In the genomic region with DNA sequence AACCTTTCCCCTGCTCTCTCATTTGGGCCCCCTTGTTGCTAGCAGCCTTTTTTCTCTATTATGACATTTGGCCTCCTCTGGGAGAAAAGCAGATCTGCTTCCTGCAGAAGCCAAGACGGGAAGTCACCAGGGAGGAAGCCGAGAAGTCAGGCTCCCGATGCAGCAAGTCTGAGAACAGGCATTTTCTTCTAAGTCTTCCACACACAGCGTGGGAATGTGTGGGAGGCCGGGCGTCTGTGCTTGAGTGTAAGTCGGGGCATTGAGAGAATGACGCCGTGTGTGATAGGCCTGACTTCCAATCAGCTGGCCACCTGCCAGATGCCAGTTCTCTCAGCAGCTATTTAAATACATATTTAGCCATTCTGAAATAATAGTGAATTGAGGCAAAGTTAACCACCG, we compare ENCODE assay signal across 10 cellular contexts.
A peak's percentile ranks its signal among the peaks of the same experiment; 100 is the strongest.
DNase-seq lines count a peak whose midpoint lies in the region; ATAC-seq and TF ChIP-seq lines count a peak whose summit lies in the region.
"Had no signal": no experiment of that assay in that cellular context is flagged by ENCODE, and none has a peak within 500 bp of the region (broad histone marks: within the 10 kb centered on the region; RNA-seq: fewer than 3 reads in every experiment).

No MANE protein-coding gene starts in this region.

- H3K27ac ChIP-seq in brain microvascular endothelial cell (peak overlapping the region; percentile 2), uterus (no peak overlapping the region)

- no peaks in the 10 kb centered on the region for H3K27me3 ChIP-seq in brain microvascular endothelial cell (replicated peaks)
- no peaks in the 10 kb centered on the region for H3K27me3 ChIP-seq in uterus

- no peaks in the 10 kb centered on the region for H3K9me3 ChIP-seq in uterus

- TF ChIP-seq CTCF in brain microvascular endothelial cell (IDR thresholded peaks at IDR 0.05; ENCODE audit: low read depth, low read length, missing control alignments) (no peak), omental fat pad (IDR thresholded peaks at IDR 0.05) (no peak), uterus (IDR thresholded peaks at IDR 0.05) (no peak)

- no peak overlapping the region for H3K4me3 ChIP-seq in brain microvascular endothelial cell (ENCODE audit: low read depth, low read length)
- no peak overlapping the region for H3K4me3 ChIP-seq in uterus

- intact Hi-C loops in cardiac septum (cut with DNase I) = loop anchor here (10.0 kb wide), 1 partner anchor 243 kb away; no protein-coding TSS in a partner anchor
- intact Hi-C loops in uterus (cut with DNase I; ENCODE audit: low total_unique reads) = no loop called here

- DNase-seq in brain microvascular endothelial cell (peak; percentile 50), cardiac septum (ENCODE audit: low spot score) (peak; percentile 77), omental fat pad (ENCODE audit: low spot score) (peak; percentile 36), uterus (peak; percentile 20 to 29), NOMO-1 (lab: John Stamatoyannopoulos, UW; ENCODE audit: unreplicated experiment in 2 of 2) (no peak)
- DNase-seq in activated CD4-positive, CD25-positive, alpha-beta regulatory T cell (lab: John Stamatoyannopoulos, UW) = no peak
- DNase-seq: activated naive CD8-positive, alpha-beta T cell treated with anti-CD3 and anti-CD28 coated beads, Interleukin-2, amount 50 U/mL, for 24 hours; EL; PC-3 had no signal

- in situ Hi-C loops in brain microvascular endothelial cell (cut with HindIII; ENCODE audit: low pct_ligation_motif_present, low sequenced_read_pairs) = no loop called here

- no peak for TF ChIP-seq POLR2A in uterus (IDR thresholded peaks at IDR 0.05)

- H3K4me1 ChIP-seq in uterus = no peaks in the 10 kb centered on the region

- ATAC-seq in omental fat pad (ENCODE audit: low FRiP score) (peak; percentile 57), HG02885 (IDR thresholded peaks at IDR 0.05; ENCODE audit: poor library complexity, unreplicated experiment) (no peak)
- ATAC-seq: activated naive CD8-positive, alpha-beta T cell treated with anti-CD3 and anti-CD28 coated beads, Interleukin-2, amount 50 U/mL, for 24 hours; PC-3 had no signal

- H3K36me3 ChIP-seq in brain microvascular endothelial cell (replicated peaks) (no peaks in the 10 kb centered on the region), uterus (no peaks in the 10 kb centered on the region)

Comparison
In these comparisons a context has a peak if more than half of its experiments do, and no peak if none do; other contexts are left out.
1. DNase-seq: peak in brain microvascular endothelial cell (single experiment), cardiac septum (single experiment), omental fat pad (single experiment) and uterus (2 of 2); none in NOMO-1 (0 of 2) and activated CD4-positive, CD25-positive, alpha-beta regulatory T cell (0 of 4).